In the genomic region with DNA sequence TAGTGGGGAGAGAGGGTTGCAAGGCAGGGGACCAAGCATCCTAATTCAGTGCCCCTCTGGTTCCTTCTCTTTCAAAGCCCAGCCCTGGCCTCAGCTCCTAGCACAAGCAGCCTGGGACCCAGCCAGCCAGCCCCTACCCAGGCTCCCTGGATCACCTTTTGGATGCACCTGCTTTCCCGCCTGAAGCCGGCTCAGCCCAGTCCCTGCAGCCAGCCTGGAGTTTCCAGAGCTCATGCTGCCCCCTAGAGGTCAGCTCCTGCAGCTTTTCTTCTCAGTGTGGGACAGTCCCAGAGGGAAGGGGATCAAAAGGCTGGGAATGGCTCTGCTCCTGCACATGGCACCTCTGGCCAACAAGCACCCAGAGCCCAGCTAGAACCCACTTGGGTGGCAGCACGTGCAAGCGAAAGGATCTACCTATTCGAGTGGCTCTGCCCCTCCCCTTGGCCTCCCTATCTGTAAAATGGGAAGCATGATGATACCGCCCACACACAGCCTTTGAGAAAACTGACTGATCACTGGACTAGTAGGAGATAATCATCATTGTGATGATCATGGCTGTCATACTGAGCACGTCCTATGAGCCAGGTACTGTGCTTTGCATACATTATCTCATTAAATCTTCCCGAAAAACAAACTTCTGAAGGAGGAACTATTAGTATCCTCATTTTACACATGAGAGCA, we compare ENCODE assay signal across 8 cellular contexts.
A peak's percentile ranks its signal among the peaks of the same experiment; 100 is the strongest.
DNase-seq lines count a peak whose midpoint lies in the region; ATAC-seq lines count a peak whose summit lies in the region.

No MANE protein-coding gene starts in this region.

- peak; percentile 89 for DNase-seq in ELF-1 (ENCODE audit: low read depth, low spot score)
- DNase-seq in Kasumi-1 (lab: John Stamatoyannopoulos, UW), result peak; percentile 53 to 61
- DNase-seq in T-helper 9 cell, result peak; percentile 7
- peak; percentile 52 for DNase-seq in cerebellar cortex (ENCODE audit: low spot score)
- peak; percentile 46 for DNase-seq in kidney glomerular epithelial cell (lab: John Stamatoyannopoulos, UW)
- DNase-seq in stimulated activated CD4-positive, alpha-beta T cell treated with anti-CD3 and anti-CD28 coated beads, Interleukin-4, amount 100 ng/mL, for 4 hours, result peak; percentile 6 to 24
- DNase-seq in effector CD8-positive, alpha-beta T cell (lab: John Stamatoyannopoulos, UW), result no peak

- ATAC-seq in GM21528 (IDR thresholded peaks at IDR 0.05; ENCODE audit: low FRiP score, unreplicated experiment), result peak; percentile 86
